In the genomic region with DNA sequence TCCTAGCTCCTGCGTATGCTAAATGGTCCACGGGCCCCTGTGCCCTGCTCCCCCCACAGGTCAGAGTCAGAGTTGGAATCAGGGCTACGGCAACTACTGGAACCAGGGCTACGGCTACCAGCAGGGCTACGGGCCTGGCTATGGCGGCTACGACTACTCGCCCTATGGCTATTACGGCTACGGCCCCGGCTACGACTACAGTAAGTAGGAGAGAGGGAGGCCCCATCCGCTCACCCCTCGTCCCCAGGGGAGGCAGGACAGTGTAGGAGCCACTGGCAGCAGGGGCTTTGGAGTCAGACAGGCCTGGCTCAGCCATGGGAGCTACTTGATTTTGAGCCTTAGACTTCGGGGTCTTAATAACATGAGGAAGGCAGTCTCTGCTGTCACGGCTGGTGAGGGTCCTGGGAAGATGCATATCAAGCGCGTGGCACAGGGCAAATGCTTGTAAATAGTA, we compare ENCODE assay signal across 20 cellular contexts. TPM values are rescaled to one million over a fixed set of nuclear protein-coding genes. Genes with fewer than 3 reads are reported as not detected.
DNase-seq lines count a peak whose midpoint lies in the region; ATAC-seq and TF ChIP-seq lines count a peak whose summit lies in the region.
"Had no signal": no experiment of that assay in that cellular context is flagged by ENCODE, and none has a peak within 500 bp of the region (broad histone marks: within the 10 kb centered on the region; RNA-seq: fewer than 3 reads in every experiment).

No MANE protein-coding gene starts in this region.

- no peaks in the 10 kb centered on the region for H3K27me3 Mint-ChIP-seq in natural killer cell treated with Interleukin-12 subunit alpha and Interleukin-12 subunit beta and Interleukin-15 and Interleukin-18, amount 100 ng/mL, for 72 hours
- H3K27me3 Mint-ChIP-seq in natural killer cell (ENCODE audit: low read depth in 2 of 2) (no peaks in the 10 kb centered on the region), glutamatergic neuron (ENCODE audit: unreplicated experiment) (peaks cover 7% of the 10 kb centered on the region), type B pancreatic cell (no peaks in the 10 kb centered on the region)
- no peaks in the 10 kb centered on the region for H3K27me3 Mint-ChIP-seq in activated CD8-positive, alpha-beta T cell treated with anti-CD3 and anti-CD28 coated beads for 36 hours

- H3K4me1 Mint-ChIP-seq in natural killer cell treated with Interleukin-12 subunit alpha and Interleukin-12 subunit beta and Interleukin-15 and Interleukin-18, amount 100 ng/mL, for 72 hours (ENCODE audit: low read depth in 2 of 2), result peaks cover 39 to 49% of the 10 kb centered on the region in 2 donors
- H3K4me1 Mint-ChIP-seq in natural killer cell (peaks cover 29 to 50% of the 10 kb centered on the region in 2 donors), glutamatergic neuron (ENCODE audit: low read depth, unreplicated experiment) (peaks cover 14% of the 10 kb centered on the region), type B pancreatic cell (ENCODE audit: unreplicated experiment) (peaks cover 26% of the 10 kb centered on the region)
- peaks cover 39% of the 10 kb centered on the region for H3K4me1 Mint-ChIP-seq in activated CD8-positive, alpha-beta T cell treated with anti-CD3 and anti-CD28 coated beads for 36 hours (ENCODE audit: low read depth)

- peaks cover 35% of the 10 kb centered on the region for H3K36me3 Mint-ChIP-seq in natural killer cell treated with Interleukin-12 subunit alpha and Interleukin-12 subunit beta and Interleukin-15 and Interleukin-18, amount 100 ng/mL, for 72 hours
- H3K36me3 Mint-ChIP-seq in natural killer cell (no peaks in the 10 kb centered on the region), glutamatergic neuron (ENCODE audit: unreplicated experiment) (no peaks in the 10 kb centered on the region), type B pancreatic cell (peaks cover 34% of the 10 kb centered on the region)
- H3K36me3 Mint-ChIP-seq in activated CD8-positive, alpha-beta T cell treated with anti-CD3 and anti-CD28 coated beads for 36 hours (ENCODE audit: low read depth), result peaks cover 84% of the 10 kb centered on the region

- no peak overlapping the region for H3K4me3 Mint-ChIP-seq in natural killer cell treated with Interleukin-12 subunit alpha and Interleukin-12 subunit beta and Interleukin-15 and Interleukin-18, amount 100 ng/mL, for 72 hours
- no peak overlapping the region for H3K4me3 Mint-ChIP-seq in natural killer cell
- H3K4me3 Mint-ChIP-seq in activated CD8-positive, alpha-beta T cell treated with anti-CD3 and anti-CD28 coated beads for 36 hours, result no peak overlapping the region
- H3K4me3 Mint-ChIP-seq in glutamatergic neuron (ENCODE audit: unreplicated experiment), result no peak overlapping the region
- no peak overlapping the region for H3K4me3 Mint-ChIP-seq in type B pancreatic cell
- H3K4me3 Mint-ChIP-seq: nephron had no signal

- CTCF ChIA-PET in activated CD8-positive, alpha-beta T cell treated with anti-CD3 and anti-CD28 coated beads for 36 hours (lab: Charles Lee), result no interaction called here

- H3K27ac Mint-ChIP-seq in natural killer cell treated with Interleukin-12 subunit alpha and Interleukin-12 subunit beta and Interleukin-15 and Interleukin-18, amount 100 ng/mL, for 72 hours, result peak overlapping the region; percentile 16 to 78
- no peak overlapping the region for H3K27ac Mint-ChIP-seq in natural killer cell
- H3K27ac Mint-ChIP-seq in activated CD8-positive, alpha-beta T cell treated with anti-CD3 and anti-CD28 coated beads for 36 hours, result peak overlapping the region; percentile 7
- peak overlapping the region; percentile 38 for H3K27ac Mint-ChIP-seq in glutamatergic neuron (ENCODE audit: unreplicated experiment)
- H3K27ac Mint-ChIP-seq in type B pancreatic cell, result peak overlapping the region; percentile 70

- no peak for ATAC-seq in natural killer cell treated with Interleukin-12 subunit alpha and Interleukin-12 subunit beta and Interleukin-15 and Interleukin-18, amount 100 ng/mL, for 72 hours
- ATAC-seq in natural killer cell (no peak), HG03571 (IDR thresholded peaks at IDR 0.05; ENCODE audit: unreplicated experiment) (no peak)
- ATAC-seq in activated CD8-positive, alpha-beta T cell treated with anti-CD3 and anti-CD28 coated beads for 36 hours, result no peak
- ATAC-seq: heart right ventricle, PC-3 had no signal

- POLR2A ChIA-PET in activated CD8-positive, alpha-beta T cell treated with anti-CD3 and anti-CD28 coated beads for 36 hours (lab: Charles Lee), result interaction anchor here (0.9 to 16.9 kb wide), 4 partner anchors 12 to 79 kb away, joined by 3 to 431 read pairs (median 6); a partner anchor contains a TSS

- TF ChIP-seq CTCF in natural killer cell (IDR thresholded peaks at IDR 0.05) (no peak), glutamatergic neuron (IDR thresholded peaks at IDR 0.05; ENCODE audit: partially characterized antibody, unreplicated experiment) (no peak), type B pancreatic cell (conservative IDR thresholded peaks at IDR 0.05) (no peak)
- TF ChIP-seq CTCF in activated CD8-positive, alpha-beta T cell treated with anti-CD3 and anti-CD28 coated beads for 36 hours (IDR thresholded peaks at IDR 0.05), result no peak

- intact Hi-C loops in natural killer cell (cut with micrococcal nuclease), result no loop called here
- intact Hi-C loops in activated CD8-positive, alpha-beta T cell treated with anti-CD3 and anti-CD28 coated beads for 36 hours (cut with micrococcal nuclease), result no loop called here

- H3K9me3 Mint-ChIP-seq in natural killer cell treated with Interleukin-12 subunit alpha and Interleukin-12 subunit beta and Interleukin-15 and Interleukin-18, amount 100 ng/mL, for 72 hours, result no peaks in the 10 kb centered on the region
- H3K9me3 Mint-ChIP-seq in natural killer cell (no peaks in the 10 kb centered on the region), glutamatergic neuron (ENCODE audit: unreplicated experiment) (peaks cover 16% of the 10 kb centered on the region), type B pancreatic cell (no peaks in the 10 kb centered on the region)
- no peaks in the 10 kb centered on the region for H3K9me3 Mint-ChIP-seq in activated CD8-positive, alpha-beta T cell treated with anti-CD3 and anti-CD28 coated beads for 36 hours
- H3K9me3 Mint-ChIP-seq: nephron had no signal

- DNase-seq in natural killer cell treated with Interleukin-12 subunit alpha and Interleukin-12 subunit beta and Interleukin-15 and Interleukin-18, amount 100 ng/mL, for 72 hours (ENCODE audit: low spot score), result no peak
- DNase-seq in natural killer cell, result no peak
- no peak for DNase-seq in activated CD8-positive, alpha-beta T cell treated with anti-CD3 and anti-CD28 coated beads for 36 hours
- DNase-seq in glutamatergic neuron, result no peak
- DNase-seq in type B pancreatic cell (ENCODE audit: extremely low spot score, unreplicated experiment), result no peak
- DNase-seq in mesenteric fat pad (ENCODE audit: low spot score), result no peak
- no peak for DNase-seq in EL
- DNase-seq: activated CD4-positive, alpha-beta T cell treated with anti-CD3 and anti-CD28 coated beads for 1 hour; effector CD4-positive, alpha-beta T cell; GOT3; heart right ventricle; NCI-H2171 treated with DMSO at 0.1 percent for 48 hours; NCI-H748 treated with DMSO at 0.1 percent for 48 hours; PC-3; T-helper 9 cell had no signal

RNA-seq across cellular contexts. Expression of a gene that starts 5.8 kb away (rescaled TPM):
- 100 to 1,000 TPM; 314 to 481 TPM for total RNA-seq in natural killer cell treated with Interleukin-12 subunit alpha and Interleukin-12 subunit beta and Interleukin-15 and Interleukin-18, amount 100 ng/mL, for 72 hours
- total RNA-seq in natural killer cell (10 to 100 TPM; 77.6 to 98.4 (median 88.4) TPM), glutamatergic neuron (ENCODE audit: unreplicated experiment) (281 TPM), type B pancreatic cell (ENCODE audit: low replicate concordance) (174 and 245 TPM in 2 replicates), mesenteric fat pad (186 TPM)
- total RNA-seq in activated CD8-positive, alpha-beta T cell treated with anti-CD3 and anti-CD28 coated beads for 36 hours, result 100 to 1,000 TPM; 392 to 399 TPM

RNA-seq across cellular contexts. Expression of a gene that starts 22.5 kb away (rescaled TPM):
- total RNA-seq in natural killer cell treated with Interleukin-12 subunit alpha and Interleukin-12 subunit beta and Interleukin-15 and Interleukin-18, amount 100 ng/mL, for 72 hours, result 100 to 1,000 TPM; 133 to 191 TPM
- total RNA-seq in natural killer cell (100 to 1,000 TPM; 111 to 134 (median 131) TPM), glutamatergic neuron (ENCODE audit: unreplicated experiment) (89.7 TPM), type B pancreatic cell (ENCODE audit: low replicate concordance) (52.7 and 76.2 TPM in 2 replicates), mesenteric fat pad (144 TPM)
- total RNA-seq in activated CD8-positive, alpha-beta T cell treated with anti-CD3 and anti-CD28 coated beads for 36 hours, result 10 to 100 TPM; 60.4 to 62.1 TPM

RNA-seq across cellular contexts. Expression of a gene that starts 22.9 kb away (rescaled TPM):
- total RNA-seq in natural killer cell treated with Interleukin-12 subunit alpha and Interleukin-12 subunit beta and Interleukin-15 and Interleukin-18, amount 100 ng/mL, for 72 hours, result not detected
- total RNA-seq in natural killer cell (not detected), glutamatergic neuron (ENCODE audit: unreplicated experiment) (not detected), type B pancreatic cell (ENCODE audit: low replicate concordance) (not detected in 2 replicates), mesenteric fat pad (not detected)
- total RNA-seq in activated CD8-positive, alpha-beta T cell treated with anti-CD3 and anti-CD28 coated beads for 36 hours, result not detected
- total RNA-seq: bronchial epithelial cell, heart right ventricle, lung microvascular endothelial cell, PC-3, renal cortical epithelial cell had no signal

RNA-seq across cellular contexts. Expression of a gene that starts 56.4 kb away (rescaled TPM):
- total RNA-seq in natural killer cell treated with Interleukin-12 subunit alpha and Interleukin-12 subunit beta and Interleukin-15 and Interleukin-18, amount 100 ng/mL, for 72 hours, result 100 to 1,000 TPM; 139 to 196 TPM
- total RNA-seq in natural killer cell (10 to 100 TPM; 39.2 to 43.5 (median 40.2) TPM), glutamatergic neuron (ENCODE audit: unreplicated experiment) (128 TPM), type B pancreatic cell (ENCODE audit: low replicate concordance) (136 and 161 TPM in 2 replicates), mesenteric fat pad (99.2 TPM)
- 100 to 1,000 TPM; 287 to 296 TPM for total RNA-seq in activated CD8-positive, alpha-beta T cell treated with anti-CD3 and anti-CD28 coated beads for 36 hours

Comparison
In these comparisons a context has a peak if more than half of its experiments do, and no peak if none do; other contexts are left out.
1. H3K27ac Mint-ChIP-seq: peak in natural killer cell treated with Interleukin-12 subunit alpha and Interleukin-12 subunit beta and Interleukin-15 and Interleukin-18, amount 100 ng/mL, for 72 hours (2 of 2), activated CD8-positive, alpha-beta T cell treated with anti-CD3 and anti-CD28 coated beads for 36 hours (single experiment), glutamatergic neuron (single experiment) and type B pancreatic cell (single experiment); none in natural killer cell (0 of 2).